In genomic region chr10:72260215-72260587, GRCh38 we compare ENCODE assay signal across 8 cellular contexts. TPM values are rescaled to one million over a fixed set of nuclear protein-coding genes. Genes with fewer than 3 reads are reported as not detected.
DNase-seq lines count a peak whose midpoint lies in the region; ATAC-seq and TF ChIP-seq lines count a peak whose summit lies in the region.

No MANE protein-coding gene starts in this region.

- WGBS in endodermal cell (ENCODE audit: insufficient coverage in 1 of 2, insufficient read length in 1 of 2), 2 experiments, result 66 to 73% methylated on average over 4 to 5 of the region's 5 CpGs

- H3K4me2 ChIP-seq in OCI-LY7 (ENCODE audit: low read length), result peak overlapping the region; percentile 96
- H3K4me2 ChIP-seq in neural progenitor cell, result peak overlapping the region; percentile 63

- no peaks in the 10 kb centered on the region for H4K20me1 ChIP-seq in OCI-LY7 (ENCODE audit: insufficient read depth, low read length)
- no peaks in the 10 kb centered on the region for H4K20me1 ChIP-seq in neural progenitor cell (ENCODE audit: low read depth)

- H3K4me3 ChIP-seq in OCI-LY7 (ENCODE audit: low read depth, low read length, poor library complexity, severe bottlenecking) (peak overlapping the region; percentile 66), endodermal cell (ENCODE audit: low read length) (peak overlapping the region; percentile 6), neural progenitor cell (peak overlapping the region; percentile 17)

- H3K9ac ChIP-seq in endodermal cell (ENCODE audit: extremely low read depth, low read length, poor library complexity, severe bottlenecking), result no peak overlapping the region
- H3K9ac ChIP-seq in neural progenitor cell, result no peak overlapping the region

- H3K4me1 Mint-ChIP-seq in CD14-positive monocyte, result peaks cover 47% of the 10 kb centered on the region
- peaks cover 48% of the 10 kb centered on the region for H3K4me1 Mint-ChIP-seq in endodermal cell
- H3K4me1 Mint-ChIP-seq in neural progenitor cell, result peaks cover 62% of the 10 kb centered on the region

- H3K36me3 Mint-ChIP-seq in CD14-positive monocyte, result peaks cover 0 to 2% of the 10 kb centered on the region in 2 donors
- H3K36me3 Mint-ChIP-seq in endodermal cell (ENCODE audit: low read depth), result no peaks in the 10 kb centered on the region
- no peaks in the 10 kb centered on the region for H3K36me3 Mint-ChIP-seq in neural progenitor cell

- ATAC-seq in GM21576 (IDR thresholded peaks at IDR 0.05; ENCODE audit: unreplicated experiment), result no peak

- H3K27me3 Mint-ChIP-seq in CD14-positive monocyte (ENCODE audit: low read depth in 3 of 3) (peaks cover 0 to 3% (median 2%) of the 10 kb centered on the region in 3 donors), endodermal cell (ENCODE audit: insufficient read depth) (no peaks in the 10 kb centered on the region), neural progenitor cell (ENCODE audit: insufficient read depth, low read depth) (peaks cover 9% of the 10 kb centered on the region)

- intact Hi-C loops in CD14-positive monocyte (cut with micrococcal nuclease), result loop anchor here in 1 of 2 donors (5.0 kb wide), 1 partner anchor 37 kb away; no protein-coding TSS in a partner anchor
- intact Hi-C loops in OCI-LY7 (cut with micrococcal nuclease; ENCODE audit: unreplicated experiment), result loop anchor here (1.0 kb wide), 2 partner anchors 12 to 60 kb away; no protein-coding TSS in a partner anchor

- no peaks in the 10 kb centered on the region for H3K36me3 ChIP-seq in OCI-LY7 (ENCODE audit: insufficient read depth, low read length)
- H3K36me3 ChIP-seq in endodermal cell (ENCODE audit: control insufficient read depth, insufficient read depth, low read length), result no peaks in the 10 kb centered on the region
- H3K36me3 ChIP-seq in neural progenitor cell, result no peaks in the 10 kb centered on the region

- CTCF ChIA-PET in OCI-LY7 (lab: Charles Lee; ENCODE audit: unreplicated experiment), result interaction anchor here (1.7 kb wide), 1 partner anchor 15 kb away, joined by 6 read pairs; no protein-coding TSS in a partner anchor

- no peaks in the 10 kb centered on the region for H3K27me3 ChIP-seq in endodermal cell (ENCODE audit: control insufficient read depth, insufficient read depth, low read length, poor library complexity, severe bottlenecking)
- no peaks in the 10 kb centered on the region for H3K27me3 ChIP-seq in neural progenitor cell

- H2AFZ ChIP-seq in OCI-LY7 (ENCODE audit: low read length) (peak overlapping the region; percentile 68), neural progenitor cell (replicated peaks) (no peak overlapping the region)

- no peaks in the 10 kb centered on the region for H3K9me3 ChIP-seq in OCI-LY7 (ENCODE audit: low read length)
- no peaks in the 10 kb centered on the region for H3K9me3 ChIP-seq in endodermal cell (ENCODE audit: control insufficient read depth, low read length)
- no peaks in the 10 kb centered on the region for H3K9me3 ChIP-seq in neural progenitor cell (ENCODE audit: low read depth)

- TF ChIP-seq CTCF in CD14-positive monocyte (IDR thresholded peaks at IDR 0.05) (no peak), OCI-LY7 (conservative IDR thresholded peaks at IDR 0.05; ENCODE audit: low read length) (no peak), endodermal cell (conservative IDR thresholded peaks at IDR 0.05) (no peak), neural progenitor cell (IDR thresholded peaks at IDR 0.05) (no peak)

- peaks cover 78% of the 10 kb centered on the region for H3K4me1 ChIP-seq in OCI-LY7 (ENCODE audit: insufficient read depth, low read length, poor library complexity, severe bottlenecking)
- H3K4me1 ChIP-seq in endodermal cell (ENCODE audit: control insufficient read depth, insufficient read depth, low read length), result peaks cover 11% of the 10 kb centered on the region
- peaks cover 71% of the 10 kb centered on the region for H3K4me1 ChIP-seq in neural progenitor cell

- POLR2A ChIA-PET in OCI-LY7 (lab: Charles Lee), result interaction anchor here (0.6 to 4.8 kb wide), 23 partner anchors 8 to 401 kb away, joined by 3 to 37 read pairs (median 4); partner anchors contain the start of gene DDIT4

- H3K27ac Mint-ChIP-seq in CD14-positive monocyte, result peak overlapping the region; percentile 74 to 95 (median 89)
- H3K27ac Mint-ChIP-seq in endodermal cell, result peak overlapping the region; percentile 97
- peak overlapping the region; percentile 99 for H3K27ac Mint-ChIP-seq in neural progenitor cell

- peak overlapping the region; percentile 85 to 91 for H3K4me3 Mint-ChIP-seq in CD14-positive monocyte
- H3K4me3 Mint-ChIP-seq in endodermal cell, result peak overlapping the region; percentile 66
- peak overlapping the region; percentile 74 for H3K4me3 Mint-ChIP-seq in neural progenitor cell

- peaks cover 68% of the 10 kb centered on the region for H3F3A ChIP-seq in neural progenitor cell (ENCODE audit: low read depth)

- DNase-seq in CD14-positive monocyte (ENCODE audit: low spot score) (no peak), OCI-LY7 (ENCODE audit: low spot score) (no peak), endodermal cell (no peak), neural progenitor cell (ENCODE audit: low spot score) (no peak), NOMO-1 (lab: John Stamatoyannopoulos, UW; ENCODE audit: unreplicated experiment in 2 of 2) (no peak), NCI-H2029 treated with DMSO at 0.1 percent for 48 hours (lab: John Stamatoyannopoulos, UW) (no peak), NCI-H510A treated with DMSO at 0.1 percent for 48 hours (lab: John Stamatoyannopoulos, UW) (no peak)

- BruUV-seq in OCI-LY7 (replicated peaks; lab: Mats Ljungman, UMichigan), result no TSS peak

- no peaks in the 10 kb centered on the region for H3K79me2 ChIP-seq in OCI-LY7 (ENCODE audit: insufficient read depth, low read depth, low read length)
- H3K79me2 ChIP-seq in neural progenitor cell (ENCODE audit: low read depth), result no peaks in the 10 kb centered on the region

- peak overlapping the region; percentile 74 for H3K27ac ChIP-seq in OCI-LY7 (ENCODE audit: low read depth, low read length, poor library complexity, severe bottlenecking)
- peak overlapping the region; percentile 88 for H3K27ac ChIP-seq in endodermal cell (ENCODE audit: low read depth, low read length)
- H3K27ac ChIP-seq in neural progenitor cell, result peak overlapping the region; percentile 96

- H3K9me2 ChIP-seq in OCI-LY7 (ENCODE audit: insufficient read depth, low read length), result no peaks in the 10 kb centered on the region

- H3K9me3 Mint-ChIP-seq in CD14-positive monocyte (no peaks in the 10 kb centered on the region), endodermal cell (no peaks in the 10 kb centered on the region), neural progenitor cell (no peaks in the 10 kb centered on the region)

RNA-seq across cellular contexts. Expression of gene DDIT4, which starts 13.5 kb away (rescaled TPM):
- polyA plus RNA-seq in CD14-positive monocyte, result 10 to 100 TPM; 26.1 to 45.8 TPM
- total RNA-seq in OCI-LY7 (2014; rRNA removed; shearing (Covaris generic)), result 102 and 105 TPM in 2 replicates
- total RNA-seq in OCI-LY7 (2022) (32.8 and 91.8 TPM in 2 replicates), endodermal cell (10 to 100 TPM; 20.5 to 30.2 TPM), neural progenitor cell (ENCODE audit: low replicate concordance) (257 and 436 TPM in 2 replicates)
- polyA plus RNA-seq in endodermal cell (2013, experiment 1 of 2), result 178 TPM
- 119 TPM for polyA plus RNA-seq in endodermal cell (2013, experiment 2 of 2)

RNA-seq across cellular contexts. Expression of gene ASCC1, which starts 44.1 kb away (rescaled TPM):
- 10 to 100 TPM; 17.9 to 20.9 TPM for polyA plus RNA-seq in CD14-positive monocyte
- total RNA-seq in OCI-LY7 (2014; rRNA removed; shearing (Covaris generic)), result 19.3 and 27.1 TPM in 2 replicates
- 51.5 and 59.9 TPM in 2 replicates for total RNA-seq in OCI-LY7 (2022)
- total RNA-seq in endodermal cell, result 10 to 100 TPM; 29.2 to 34.0 TPM
- polyA plus RNA-seq in endodermal cell (2013, experiment 1 of 2), result 38.9 TPM
- polyA plus RNA-seq in endodermal cell (2013, experiment 2 of 2), result 35.4 TPM
- 41.8 and 49.5 TPM in 2 replicates for total RNA-seq in neural progenitor cell (ENCODE audit: low replicate concordance)

RNA-seq across cellular contexts. Expression of gene ANAPC16, which starts 44.4 kb away (rescaled TPM):
- polyA plus RNA-seq in CD14-positive monocyte, result 100 to 1,000 TPM; 148 to 167 TPM
- total RNA-seq in OCI-LY7 (2014; rRNA removed; shearing (Covaris generic)), result 48.4 and 68.0 TPM in 2 replicates
- 84.7 and 92.8 TPM in 2 replicates for total RNA-seq in OCI-LY7 (2022)
- 10 to 100 TPM; 57.4 to 68.4 TPM for total RNA-seq in endodermal cell
- 65.8 TPM for polyA plus RNA-seq in endodermal cell (2013, experiment 1 of 2)
- polyA plus RNA-seq in endodermal cell (2013, experiment 2 of 2), result 69.7 TPM
- 130 and 217 TPM in 2 replicates for total RNA-seq in neural progenitor cell (ENCODE audit: low replicate concordance)

Comparison
In these comparisons a context has a peak if more than half of its experiments do, and no peak if none do; other contexts are left out.
1. H3K4me3 ChIP-seq: peak in every context shown above with its lines; median percentile 66 in OCI-LY7; 17 in neural progenitor cell; 6 in endodermal cell.